8 cellular contexts compared by ENCODE assay signal in genomic region chr15:84981054-84981710, GRCh38. TPM values are rescaled to one million over a fixed set of nuclear protein-coding genes. Genes with fewer than 3 reads are reported as not detected.
DNase-seq lines count a peak whose midpoint lies in the region; ATAC-seq and TF ChIP-seq lines count a peak whose summit lies in the region.

No MANE protein-coding gene starts in this region.

- no peaks in the 10 kb centered on the region for H3K36me3 ChIP-seq in BJ (ENCODE audit: control insufficient read depth, insufficient read depth, low read length)
- no peaks in the 10 kb centered on the region for H3K36me3 ChIP-seq in liver (ENCODE audit: control insufficient read depth in 4 of 4, insufficient read depth in 3 of 4, low read depth in 1 of 4, low read length in 3 of 4)

- H3K4me3 ChIP-seq in BJ (ENCODE audit: low read depth, low read length) = peak overlapping the region; percentile 59
- H3K4me3 ChIP-seq in liver (ENCODE audit: low read depth in 1 of 3, low read length in 3 of 3) = peak overlapping the region; percentile 79 to 91 (median 83)

- peak overlapping the region; percentile 90 to 95 for H3K27ac ChIP-seq in liver (ENCODE audit: low read depth in 1 of 2, low read length in 2 of 2)

- H3K27me3 ChIP-seq in BJ (ENCODE audit: control insufficient read depth, insufficient read depth, low read length) (no peaks in the 10 kb centered on the region), liver (ENCODE audit: control insufficient read depth in 4 of 4, insufficient read depth in 4 of 4, low read length in 3 of 4) (no peaks in the 10 kb centered on the region)

- DNase-seq in BJ (ENCODE audit: low read depth) (peak; percentile 59), GM19238 (ENCODE audit: insufficient read length, low spot score) (peak; percentile 96), NCI-H524 (lab: John Stamatoyannopoulos, UW) (peak; percentile 89 to 97), dedifferentiated amniotic fluid mesenchymal stem cell (ENCODE audit: extremely low spot score) (peak; percentile 91)
- peak; percentile 96 for DNase-seq in activated CD4-positive, alpha-beta T cell treated with anti-CD3 and anti-CD28 coated beads for 48 hours
- peak; percentile 95 for DNase-seq in stimulated activated CD4-positive, alpha-beta T cell treated with anti-CD3 and anti-CD28 coated beads, Interleukin-4, amount 100 ng/mL, for 1 hour

- WGBS in liver = under 1% methylated on average over 75 of the region's 75 CpGs

- H3K4me1 ChIP-seq in liver (ENCODE audit: control insufficient read depth in 4 of 4, insufficient read depth in 4 of 4, low read length in 3 of 4) = peaks cover 6 to 34% (median 22%) of the 10 kb centered on the region in 4 donors

- TF ChIP-seq RAD21 in liver (IDR thresholded peaks at IDR 0.05) = peak; percentile 33 to 59

- CTCF ChIA-PET in BJ (lab: Yijun Ruan, JAX) = interaction anchor here (0.6 to 4.0 kb wide), 8 partner anchors 10 to 188 kb away, joined by 3 to 25 read pairs (median 4); no protein-coding TSS in a partner anchor

- POLR2A ChIA-PET in BJ (lab: Charles Lee) = no interaction called here

- ATAC-seq in HG03439 (IDR thresholded peaks at IDR 0.05; ENCODE audit: unreplicated experiment) = peak; percentile 69

- no peak for TF ChIP-seq CTCF in BJ (IDR thresholded peaks at IDR 0.05; ENCODE audit: insufficient read depth, low read depth, low read length)
- TF ChIP-seq CTCF in liver (IDR thresholded peaks at IDR 0.05; ENCODE audit: low read depth, low read length, missing input control) = no peak

- no peaks in the 10 kb centered on the region for H3K9me3 ChIP-seq in liver (ENCODE audit: control insufficient read depth in 4 of 4, low read length in 3 of 4)

- peak overlapping the region; percentile 72 to 73 for H3K9ac ChIP-seq in liver (ENCODE audit: low read depth in 1 of 2, low read length in 2 of 2)

TF ChIP-seq in liver, 16 proteins besides CTCF, POLR2A, EP300 and RAD21:
- TF ChIP-seq, protein P1, sequence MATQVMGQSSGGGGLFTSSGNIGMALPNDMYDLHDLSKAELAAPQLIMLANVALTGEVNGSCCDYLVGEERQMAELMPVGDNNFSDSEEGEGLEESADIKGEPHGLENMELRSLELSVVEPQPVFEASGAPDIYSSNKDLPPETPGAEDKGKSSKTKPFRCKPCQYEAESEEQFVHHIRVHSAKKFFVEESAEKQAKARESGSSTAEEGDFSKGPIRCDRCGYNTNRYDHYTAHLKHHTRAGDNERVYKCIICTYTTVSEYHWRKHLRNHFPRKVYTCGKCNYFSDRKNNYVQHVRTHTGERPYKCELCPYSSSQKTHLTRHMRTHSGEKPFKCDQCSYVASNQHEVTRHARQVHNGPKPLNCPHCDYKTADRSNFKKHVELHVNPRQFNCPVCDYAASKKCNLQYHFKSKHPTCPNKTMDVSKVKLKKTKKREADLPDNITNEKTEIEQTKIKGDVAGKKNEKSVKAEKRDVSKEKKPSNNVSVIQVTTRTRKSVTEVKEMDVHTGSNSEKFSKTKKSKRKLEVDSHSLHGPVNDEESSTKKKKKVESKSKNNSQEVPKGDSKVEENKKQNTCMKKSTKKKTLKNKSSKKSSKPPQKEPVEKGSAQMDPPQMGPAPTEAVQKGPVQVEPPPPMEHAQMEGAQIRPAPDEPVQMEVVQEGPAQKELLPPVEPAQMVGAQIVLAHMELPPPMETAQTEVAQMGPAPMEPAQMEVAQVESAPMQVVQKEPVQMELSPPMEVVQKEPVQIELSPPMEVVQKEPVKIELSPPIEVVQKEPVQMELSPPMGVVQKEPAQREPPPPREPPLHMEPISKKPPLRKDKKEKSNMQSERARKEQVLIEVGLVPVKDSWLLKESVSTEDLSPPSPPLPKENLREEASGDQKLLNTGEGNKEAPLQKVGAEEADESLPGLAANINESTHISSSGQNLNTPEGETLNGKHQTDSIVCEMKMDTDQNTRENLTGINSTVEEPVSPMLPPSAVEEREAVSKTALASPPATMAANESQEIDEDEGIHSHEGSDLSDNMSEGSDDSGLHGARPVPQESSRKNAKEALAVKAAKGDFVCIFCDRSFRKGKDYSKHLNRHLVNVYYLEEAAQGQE (IDR thresholded peaks at IDR 0.05) = peak; percentile 57
- TF ChIP-seq SP1 (IDR thresholded peaks at IDR 0.05) (peak; percentile 71), ATF3 (IDR thresholded peaks at IDR 0.05) (no peak), NR2F2 (IDR thresholded peaks at IDR 0.05) (peak; percentile 43), HNF4A (conservative IDR thresholded peaks at IDR 0.05) (peak in 1 of 2 donors; percentile 11), HNF4G (IDR thresholded peaks at IDR 0.05) (no peak), YY1 (IDR thresholded peaks at IDR 0.05) (peak; percentile 10), FOXA2 (IDR thresholded peaks at IDR 0.05) (no peak)
- TF ChIP-seq, protein P2, sequence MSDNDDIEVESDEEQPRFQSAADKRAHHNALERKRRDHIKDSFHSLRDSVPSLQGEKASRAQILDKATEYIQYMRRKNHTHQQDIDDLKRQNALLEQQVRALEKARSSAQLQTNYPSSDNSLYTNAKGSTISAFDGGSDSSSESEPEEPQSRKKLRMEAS (IDR thresholded peaks at IDR 0.05) = no peak

RNA-seq across cellular contexts. Expression of gene PDE8A, which starts 0.5 kb away (rescaled TPM):
- polyA plus RNA-seq in BJ (2011; rRNA removed) (22.5 and 29.5 TPM in 2 replicates), liver (10 to 100 TPM; 11.2 to 18.6 TPM)
- 12.7 and 16.0 TPM in 2 replicates for polyA minus RNA-seq in BJ (2011; rRNA and poly(A)+ RNA removed)
- total RNA-seq in liver = 10 to 100 TPM; 14.6 to 47.5 TPM

Comparison
In these comparisons a context has a peak if more than half of its experiments do, and no peak if none do; other contexts are left out.
1. Peak in every context shown above with its lines: DNase-seq, ATAC-seq, H3K4me3 ChIP-seq and H3K27ac ChIP-seq.